Comparison of ENCODE assay signal across 18 cellular contexts in genomic region chr10:17506390-17506789, GRCh38. TPM values are rescaled to one million over a fixed set of nuclear protein-coding genes. Genes with fewer than 3 reads are reported as not detected.
DNase-seq lines count a peak whose midpoint lies in the region; ATAC-seq and TF ChIP-seq lines count a peak whose summit lies in the region.
"Had no signal": no experiment of that assay in that cellular context is flagged by ENCODE, and none has a peak within 500 bp of the region (broad histone marks: within the 10 kb centered on the region; RNA-seq: fewer than 3 reads in every experiment).

No MANE protein-coding gene starts in this region.

- peak overlapping the region; percentile 56 for H3K27ac Mint-ChIP-seq in activated naive CD8-positive, alpha-beta T cell treated with anti-CD3 and anti-CD28 coated beads for 36 hours
- H3K27ac Mint-ChIP-seq: HFFc6 had no signal

- no peak for ATAC-seq in activated T-cell treated with anti-CD3 and anti-CD28 coated beads, Interleukin-2, amount 50 U/mL, for 4 hours
- ATAC-seq in GM21526 (IDR thresholded peaks at IDR 0.05; ENCODE audit: low FRiP score, unreplicated experiment) = no peak
- ATAC-seq: left lobe of liver had no signal

- H3K79me2 ChIP-seq in smooth muscle cell (ENCODE audit: low read depth) = no peaks in the 10 kb centered on the region

- DNase-seq in activated T-cell treated with anti-CD3 and anti-CD28 coated beads, Interleukin-2, amount 50 U/mL, for 4 hours = no peak
- DNase-seq in activated T-cell treated with anti-CD3 and anti-CD28 coated beads, Interleukin-2, amount 50 U/mL, for 1 hour = no peak
- peak; percentile 91 for DNase-seq in OCI-M1 (lab: John Stamatoyannopoulos, UW)
- DNase-seq in activated naive CD8-positive, alpha-beta T cell treated with anti-CD3 and anti-CD28 coated beads for 36 hours = no peak
- DNase-seq in smooth muscle cell (lab: John Stamatoyannopoulos, UW; ENCODE audit: unreplicated experiment) = no peak
- DNase-seq in SK-N-DZ (ENCODE audit: low spot score) = no peak
- DNase-seq in NCI-H1436 (lab: John Stamatoyannopoulos, UW) = no peak
- DNase-seq: activated CD4-positive, alpha-beta T cell treated with anti-CD3 and anti-CD28 coated beads for 48 hours; activated effector memory CD4-positive, alpha-beta T cell treated with Interleukin-2 at 50 U/mL for 16 hours; colonic mucosa; COR-L47; HFFc6; NCI-H1930; nucleus accumbens; Right ventricle myocardium superior; stomach had no signal

- peaks cover 62% of the 10 kb centered on the region for H3K4me1 Mint-ChIP-seq in activated T-cell treated with anti-CD3 and anti-CD28 coated beads, Interleukin-2, amount 50 U/mL, for 4 hours (ENCODE audit: low read depth)
- H3K4me1 Mint-ChIP-seq in activated naive CD8-positive, alpha-beta T cell treated with anti-CD3 and anti-CD28 coated beads for 36 hours = peaks cover 16% of the 10 kb centered on the region

- no peak overlapping the region for H3K9ac ChIP-seq in smooth muscle cell (ENCODE audit: low read depth)

- H3K9me3 ChIP-seq in smooth muscle cell (replicated peaks; ENCODE audit: low read depth) = no peaks in the 10 kb centered on the region
- H3K9me3 ChIP-seq: colonic mucosa, stomach had no signal

- H3K36me3 Mint-ChIP-seq in activated T-cell treated with anti-CD3 and anti-CD28 coated beads, Interleukin-2, amount 50 U/mL, for 4 hours (ENCODE audit: insufficient read depth) = no peaks in the 10 kb centered on the region
- H3K36me3 Mint-ChIP-seq in activated naive CD8-positive, alpha-beta T cell treated with anti-CD3 and anti-CD28 coated beads for 36 hours = peaks cover 2% of the 10 kb centered on the region

- H3K4me1 ChIP-seq in smooth muscle cell (ENCODE audit: low read depth) = peaks cover 5% of the 10 kb centered on the region
- H3K4me1 ChIP-seq: colonic mucosa, stomach had no signal

- H3K36me3 ChIP-seq in smooth muscle cell (ENCODE audit: low read depth) = no peaks in the 10 kb centered on the region
- H3K36me3 ChIP-seq: colonic mucosa, stomach had no signal

- peak overlapping the region; percentile 4 for H2AFZ ChIP-seq in smooth muscle cell (ENCODE audit: low read depth)

- WGBS in smooth muscle cell (ENCODE audit: low lambda C conversion rate) = 74% methylated on average over 6 of the region's 6 CpGs

- TF ChIP-seq CTCF in smooth muscle cell (IDR thresholded peaks at IDR 0.05; ENCODE audit: borderline replicate concordance, insufficient read depth, poor library complexity, severe bottlenecking) = no peak

- no peak overlapping the region for H3K27ac ChIP-seq in smooth muscle cell (ENCODE audit: low read depth)
- H3K27ac ChIP-seq: colonic mucosa, stomach had no signal

- H3K4me2 ChIP-seq in smooth muscle cell = no peak overlapping the region

- H3K4me3 Mint-ChIP-seq in activated T-cell treated with anti-CD3 and anti-CD28 coated beads, Interleukin-2, amount 50 U/mL, for 4 hours = peak overlapping the region; percentile 59
- H3K4me3 Mint-ChIP-seq in activated naive CD8-positive, alpha-beta T cell treated with anti-CD3 and anti-CD28 coated beads for 36 hours = no peak overlapping the region
- H3K4me3 Mint-ChIP-seq: HFFc6 had no signal

- no peak overlapping the region for H3K4me3 ChIP-seq in smooth muscle cell
- H3K4me3 ChIP-seq: colonic mucosa, stomach had no signal

- no peaks in the 10 kb centered on the region for H3F3A ChIP-seq in smooth muscle cell (ENCODE audit: low read depth)

- no peaks in the 10 kb centered on the region for H3K27me3 Mint-ChIP-seq in activated T-cell treated with anti-CD3 and anti-CD28 coated beads, Interleukin-2, amount 50 U/mL, for 4 hours (ENCODE audit: low read depth)
- H3K27me3 Mint-ChIP-seq in activated naive CD8-positive, alpha-beta T cell treated with anti-CD3 and anti-CD28 coated beads for 36 hours = peaks cover 8% of the 10 kb centered on the region

- peaks cover 4% of the 10 kb centered on the region for H3K9me3 Mint-ChIP-seq in activated T-cell treated with anti-CD3 and anti-CD28 coated beads, Interleukin-2, amount 50 U/mL, for 4 hours
- H3K9me3 Mint-ChIP-seq in activated naive CD8-positive, alpha-beta T cell treated with anti-CD3 and anti-CD28 coated beads for 36 hours = no peaks in the 10 kb centered on the region

- no peaks in the 10 kb centered on the region for H4K20me1 ChIP-seq in smooth muscle cell (ENCODE audit: low read depth)

- H3K27me3 ChIP-seq in smooth muscle cell (ENCODE audit: low read depth) = no peaks in the 10 kb centered on the region
- H3K27me3 ChIP-seq: colonic mucosa, stomach had no signal

RNA-seq across cellular contexts. Expression of gene ST8SIA6, which starts 52.0 kb away (rescaled TPM):
- total RNA-seq in activated T-cell treated with anti-CD3 and anti-CD28 coated beads, Interleukin-2, amount 50 U/mL, for 4 hours = under 1 TPM in 1 of 3 donors, not detected in 2; 0.33 TPM
- total RNA-seq in activated naive CD8-positive, alpha-beta T cell treated with anti-CD3 and anti-CD28 coated beads for 36 hours = not detected
- total RNA-seq in smooth muscle cell = 0.36 TPM in 1 of 2 replicates, not detected in the other
- polyA plus RNA-seq in smooth muscle cell = 0.24 TPM in 1 of 2 replicates, not detected in the other
- polyA plus RNA-seq in SK-N-DZ (2014; cell fraction: cytosol; rRNA removed) = not detected in 2 replicates
- polyA plus RNA-seq in SK-N-DZ (2014; cell fraction: nucleus; rRNA removed) = not detected in 2 replicates
- total RNA-seq: HFFc6 had no signal
